8 cellular contexts compared by ENCODE assay signal in genomic region chr12:752673-753400, GRCh38. TPM values are rescaled to one million over a fixed set of nuclear protein-coding genes. Genes with fewer than 3 reads are reported as not detected.
DNase-seq lines count a peak whose midpoint lies in the region; ATAC-seq and FAIRE-seq lines count a peak whose summit lies in the region.

No MANE protein-coding gene starts in this region.

- POLR2A ChIA-PET in CD8-positive, alpha-beta memory T cell (lab: Charles Lee) = interaction anchor here (0.5 to 5.2 kb wide), 7 partner anchors 9 to 197 kb away, joined by 3 to 39 read pairs (median 4); partner anchors contain the start of gene RAD52

- no peaks in the 10 kb centered on the region for H3K27me3 Mint-ChIP-seq in CD8-positive, alpha-beta memory T cell
- no peaks in the 10 kb centered on the region for H3K27me3 Mint-ChIP-seq in T-helper 1 cell treated with Interleukin-12 subunit alpha and Interleukin-12 subunit beta and Interleukin-4 antibody, amounts not matched to agents 30 μg/mL and 1 μg/mL, for 36 hours (ENCODE audit: low read depth)
- H3K27me3 Mint-ChIP-seq in central memory CD8-positive, alpha-beta T cell = no peaks in the 10 kb centered on the region

- peak; percentile 21 for FAIRE-seq in GM19239 (lab: Jason Lieb, UNC)

- peak overlapping the region in 6 of 7 donors; percentile 93 to 99 (median 96) for H3K4me3 Mint-ChIP-seq in CD8-positive, alpha-beta memory T cell
- peak overlapping the region; percentile 94 for H3K4me3 Mint-ChIP-seq in T-helper 1 cell treated with Interleukin-12 subunit alpha and Interleukin-12 subunit beta and Interleukin-4 antibody, amounts not matched to agents 30 μg/mL and 1 μg/mL, for 36 hours
- no peak overlapping the region for H3K4me3 Mint-ChIP-seq in central memory CD8-positive, alpha-beta T cell

- peak; percentile 23 to 64 (median 56) for DNase-seq in CD8-positive, alpha-beta memory T cell
- DNase-seq in GM19239 (ENCODE audit: insufficient read length, low spot score) (no peak), kidney glomerular epithelial cell (lab: John Stamatoyannopoulos, UW) (no peak)
- peak in 1 of 2 donors; percentile 24 for DNase-seq in central memory CD8-positive, alpha-beta T cell (ENCODE audit: low spot score in 2 of 2)
- DNase-seq in stimulated activated CD8-positive, alpha-beta memory T cell treated with anti-CD3 and anti-CD28 coated beads, Interleukin-15, amount 100 ng/mL, for 48 hours (ENCODE audit: low read depth in 2 of 2) = peak; percentile 23 to 31

- no peaks in the 10 kb centered on the region for H3K27me3 ChIP-seq in CD8-positive, alpha-beta memory T cell (ENCODE audit: insufficient read depth, low read length, poor library complexity, severe bottlenecking)
- H3K27me3 ChIP-seq in layer of hippocampus (ENCODE audit: control insufficient read depth, insufficient read depth, low read length) = no peaks in the 10 kb centered on the region

- peak overlapping the region in 6 of 8 donors; percentile 56 to 97 (median 84) for H3K27ac Mint-ChIP-seq in CD8-positive, alpha-beta memory T cell
- H3K27ac Mint-ChIP-seq in T-helper 1 cell treated with Interleukin-12 subunit alpha and Interleukin-12 subunit beta and Interleukin-4 antibody, amounts not matched to agents 30 μg/mL and 1 μg/mL, for 36 hours = no peak overlapping the region
- H3K27ac Mint-ChIP-seq in central memory CD8-positive, alpha-beta T cell (ENCODE audit: low read depth) = peak overlapping the region; percentile 94

- H3K4me3 ChIP-seq in CD8-positive, alpha-beta memory T cell (ENCODE audit: low read length) = peak overlapping the region; percentile 80

- ATAC-seq in HG03354 (IDR thresholded peaks at IDR 0.05; ENCODE audit: poor library complexity, severe bottlenecking, unreplicated experiment) = peak; percentile 29
- peak; percentile 7 for ATAC-seq in central memory CD8-positive, alpha-beta T cell (replicated peaks; ENCODE audit: extremely low read depth, poor library complexity, severe bottlenecking)

- H3K27ac ChIP-seq in CD8-positive, alpha-beta memory T cell (ENCODE audit: low read depth, low read length) = peak overlapping the region; percentile 57
- peak overlapping the region; percentile 92 for H3K27ac ChIP-seq in layer of hippocampus (ENCODE audit: low read depth, low read length)

- H3K4me1 Mint-ChIP-seq in CD8-positive, alpha-beta memory T cell = peaks cover 26 to 32% (median 29%) of the 10 kb centered on the region in 3 donors
- peaks cover 26% of the 10 kb centered on the region for H3K4me1 Mint-ChIP-seq in T-helper 1 cell treated with Interleukin-12 subunit alpha and Interleukin-12 subunit beta and Interleukin-4 antibody, amounts not matched to agents 30 μg/mL and 1 μg/mL, for 36 hours (ENCODE audit: low read depth)
- peaks cover 37% of the 10 kb centered on the region for H3K4me1 Mint-ChIP-seq in central memory CD8-positive, alpha-beta T cell

- H3K9me3 Mint-ChIP-seq in CD8-positive, alpha-beta memory T cell = no peaks in the 10 kb centered on the region
- no peaks in the 10 kb centered on the region for H3K9me3 Mint-ChIP-seq in T-helper 1 cell treated with Interleukin-12 subunit alpha and Interleukin-12 subunit beta and Interleukin-4 antibody, amounts not matched to agents 30 μg/mL and 1 μg/mL, for 36 hours
- H3K9me3 Mint-ChIP-seq in central memory CD8-positive, alpha-beta T cell = no peaks in the 10 kb centered on the region

- CTCF ChIA-PET in CD8-positive, alpha-beta memory T cell (lab: Charles Lee) = interaction anchor here (0.8 to 6.1 kb wide), 13 partner anchors 10 to 197 kb away, joined by 3 to 66 read pairs (median 12); partner anchors contain the start of gene RAD52

- H3K9me3 ChIP-seq in CD8-positive, alpha-beta memory T cell (ENCODE audit: low read length) = no peaks in the 10 kb centered on the region

- no peaks in the 10 kb centered on the region for H3K36me3 ChIP-seq in CD8-positive, alpha-beta memory T cell (ENCODE audit: insufficient read depth, low read length)

- peaks cover 31% of the 10 kb centered on the region for H3K4me1 ChIP-seq in CD8-positive, alpha-beta memory T cell (ENCODE audit: insufficient read depth, low read length)

- H3K36me3 Mint-ChIP-seq in CD8-positive, alpha-beta memory T cell = peaks cover 0 to 28% (median 0%) of the 10 kb centered on the region in 3 donors
- peaks cover 15% of the 10 kb centered on the region for H3K36me3 Mint-ChIP-seq in T-helper 1 cell treated with Interleukin-12 subunit alpha and Interleukin-12 subunit beta and Interleukin-4 antibody, amounts not matched to agents 30 μg/mL and 1 μg/mL, for 36 hours (ENCODE audit: low read depth)
- H3K36me3 Mint-ChIP-seq in central memory CD8-positive, alpha-beta T cell (ENCODE audit: insufficient read depth) = peaks cover 23% of the 10 kb centered on the region

RNA-seq across cellular contexts. Expression of gene WNK1, which starts 0.5 kb away (rescaled TPM):
- 100 to 1,000 TPM; 174 to 176 TPM for total RNA-seq in CD8-positive, alpha-beta memory T cell
- 47.4 TPM for polyA plus RNA-seq in CD8-positive, alpha-beta memory T cell

Comparison
In these comparisons a context has a peak if more than half of its experiments do, and no peak if none do; other contexts are left out.
1. DNase-seq: peak in CD8-positive, alpha-beta memory T cell (5 of 5) and stimulated activated CD8-positive, alpha-beta memory T cell treated with anti-CD3 and anti-CD28 coated beads, Interleukin-15, amount 100 ng/mL, for 48 hours (2 of 2); none in GM19239 (single experiment) and kidney glomerular epithelial cell (single experiment).